Comparison of ENCODE assay signal across 20 cellular contexts in genomic region chr5:170386743-170387142, GRCh38. TPM values are rescaled to one million over a fixed set of nuclear protein-coding genes. Genes with fewer than 3 reads are reported as not detected.
"Had no signal": no experiment of that assay in that cellular context is flagged by ENCODE, and none has a peak within 500 bp of the region (broad histone marks: within the 10 kb centered on the region; RNA-seq: fewer than 3 reads in every experiment).

No MANE protein-coding gene starts in this region.

- H3K27me3 ChIP-seq: heart left ventricle, tibial nerve had no signal

- H3K27ac Mint-ChIP-seq: activated naive CD8-positive, alpha-beta T cell treated with anti-CD3 and anti-CD28 coated beads for 36 hours; stimulated activated effector memory CD8-positive, alpha-beta T cell treated with anti-CD3 and anti-CD28 coated beads, Interleukin-12 subunit alpha, Interleukin-12 subunit beta, amount 100 ng/mL, for 72 hours had no signal

- DNase-seq: activated CD4-positive, alpha-beta T cell treated with anti-CD3 and anti-CD28 coated beads for 1 hour; activated gamma-delta T cell; activated naive CD8-positive, alpha-beta T cell treated with anti-CD3 and anti-CD28 coated beads for 36 hours; amygdala; central memory CD4-positive, alpha-beta T cell; erythroblast; gastrocnemius medialis; heart left ventricle; kidney glomerular epithelial cell; left ventricle myocardium inferior; mammary epithelial cell; naive B cell; stimulated activated CD4-positive, alpha-beta T cell treated with anti-CD3 and anti-CD28 coated beads, Interleukin-4, amount 100 ng/mL, for 24 hours; T-helper 2 cell; WERI-Rb-1 had no signal

- H3K36me3 Mint-ChIP-seq: activated naive CD8-positive, alpha-beta T cell treated with anti-CD3 and anti-CD28 coated beads for 36 hours; brain; naive B cell; stimulated activated effector memory CD8-positive, alpha-beta T cell treated with anti-CD3 and anti-CD28 coated beads, Interleukin-12 subunit alpha, Interleukin-12 subunit beta, amount 100 ng/mL, for 72 hours had no signal

- H3K4me3 ChIP-seq: gastrocnemius medialis, heart left ventricle, left ventricle myocardium inferior, tibial nerve had no signal

- H3K4me1 ChIP-seq: gastrocnemius medialis had no signal

- H3K9me3 Mint-ChIP-seq: activated naive CD8-positive, alpha-beta T cell treated with anti-CD3 and anti-CD28 coated beads for 36 hours; brain; naive B cell; stimulated activated effector memory CD8-positive, alpha-beta T cell treated with anti-CD3 and anti-CD28 coated beads, Interleukin-12 subunit alpha, Interleukin-12 subunit beta, amount 100 ng/mL, for 72 hours had no signal

- H3K9me3 ChIP-seq: gastrocnemius medialis, heart left ventricle, left ventricle myocardium inferior, tibial nerve had no signal

- H3K27ac ChIP-seq: gastrocnemius medialis, left ventricle myocardium inferior, tibial nerve, WERI-Rb-1 had no signal

- H3K4me3 Mint-ChIP-seq: activated naive CD8-positive, alpha-beta T cell treated with anti-CD3 and anti-CD28 coated beads for 36 hours; brain; naive B cell; stimulated activated effector memory CD8-positive, alpha-beta T cell treated with anti-CD3 and anti-CD28 coated beads, Interleukin-12 subunit alpha, Interleukin-12 subunit beta, amount 100 ng/mL, for 72 hours had no signal

- H3K36me3 ChIP-seq: gastrocnemius medialis, heart left ventricle, left ventricle myocardium inferior, tibial nerve, WERI-Rb-1 had no signal

- H3K4me1 Mint-ChIP-seq: activated naive CD8-positive, alpha-beta T cell treated with anti-CD3 and anti-CD28 coated beads for 36 hours; stimulated activated effector memory CD8-positive, alpha-beta T cell treated with anti-CD3 and anti-CD28 coated beads, Interleukin-12 subunit alpha, Interleukin-12 subunit beta, amount 100 ng/mL, for 72 hours had no signal

- ATAC-seq: gastrocnemius medialis; heart left ventricle; sciatic nerve; stimulated activated effector memory CD8-positive, alpha-beta T cell treated with anti-CD3 and anti-CD28 coated beads, Interleukin-12 subunit alpha, Interleukin-12 subunit beta, amount 100 ng/mL, for 72 hours had no signal

RNA-seq across cellular contexts. Expression of gene KCNMB1, which starts 2.4 kb away (rescaled TPM):
- total RNA-seq: activated CD8-positive, alpha-beta memory T cell treated with anti-CD3 and anti-CD28 coated beads for 36 hours; activated naive CD8-positive, alpha-beta T cell treated with anti-CD3 and anti-CD28 coated beads for 36 hours had no signal
- polyA plus RNA-seq: mammary epithelial cell had no signal
